Comparison of ENCODE assay signal across 26 cellular contexts in genomic region chr12:65940744-65941143, GRCh38.
DNase-seq lines count a peak whose midpoint lies in the region; ATAC-seq, FAIRE-seq and TF ChIP-seq lines count a peak whose summit lies in the region.
"Had no signal": no experiment of that assay in that cellular context is flagged by ENCODE, and none has a peak within 500 bp of the region (broad histone marks: within the 10 kb centered on the region; RNA-seq: fewer than 3 reads in every experiment).

No MANE protein-coding gene starts in this region.

- H4K20me1 ChIP-seq in GM23248 (ENCODE audit: insufficient read depth): no peaks in the 10 kb centered on the region
- H4K20me1 ChIP-seq in PC-9 (ENCODE audit: insufficient read depth): peaks cover 10% of the 10 kb centered on the region

- 38 to 46% methylated on average over 6 of the region's 6 CpGs for WGBS in GM23248 (ENCODE audit: low coverage in 1 of 2, low lambda C conversion rate in 2 of 2, missing lambda C conversion rate in 2 of 2), 2 experiments

- peaks cover 78% of the 10 kb centered on the region for H3K4me1 ChIP-seq in GM23248 (ENCODE audit: insufficient read depth)
- H3K4me1 ChIP-seq in PC-9 (replicated peaks; ENCODE audit: insufficient read depth): no peaks in the 10 kb centered on the region; the same call in 1 of the 2 replicates
- H3K4me1 ChIP-seq: left lung had no signal

- no peak for TF ChIP-seq CTCF in osteocyte (IDR thresholded peaks at IDR 0.05)
- TF ChIP-seq CTCF in PC-9 (conservative IDR thresholded peaks at IDR 0.05): no peak

- H3K4me2 ChIP-seq in GM23248 (ENCODE audit: unreplicated experiment) (peak overlapping the region; percentile 87), PC-9 (no peak overlapping the region)

- in situ Hi-C loops in GM23248 (cut with MboI): no loop called here

- H3K79me2 ChIP-seq in GM23248 (ENCODE audit: insufficient read depth) (peaks cover 82% of the 10 kb centered on the region), PC-9 (ENCODE audit: low read depth) (peaks cover 55% of the 10 kb centered on the region)

- H3K36me3 ChIP-seq in GM23248 (ENCODE audit: low read depth) (0 out of 2 replicates have a peak, but pooled peaks cover 6% of the 10 kb centered on the region), PC-9 (ENCODE audit: low read depth) (0 out of 2 replicates have a peak, but pooled peaks cover 8% of the 10 kb centered on the region)
- H3K36me3 ChIP-seq: ascending aorta, left lung, ovary, uterus had no signal

- H3K27ac Mint-ChIP-seq in osteocyte (ENCODE audit: unreplicated experiment): peak overlapping the region; percentile 87
- H3K27ac Mint-ChIP-seq: activated CD4-positive, alpha-beta T cell treated with anti-CD3 and anti-CD28 coated beads, Interleukin-2, amount 10 ng/mL, durations not matched to agents 7 days and 5 days; activated naive CD4-positive, alpha-beta T cell treated with anti-CD3 and anti-CD28 coated beads, Interleukin-2, amount 50 U/mL, for 72 hours; CD4-positive, CD25-positive, alpha-beta regulatory T cell; naive thymus-derived CD8-positive, alpha-beta T cell; stimulated activated naive B cell treated with anti-CD40 and anti-IgM and Interleukin-4, amounts not matched to agents 10 μg/mL and 1 μg/mL and 100 μg/mL, for 72 hours had no signal

- peak overlapping the region; percentile 86 for H3K27ac ChIP-seq in GM23248
- peak overlapping the region; percentile 93 for H3K27ac ChIP-seq in epithelial cell of prostate
- no peak overlapping the region for H3K27ac ChIP-seq in PC-9
- H3K27ac ChIP-seq: ascending aorta, uterus had no signal

- no peak for ATAC-seq in GM18870 (IDR thresholded peaks at IDR 0.05; ENCODE audit: unreplicated experiment)
- ATAC-seq: activated naive CD4-positive, alpha-beta T cell treated with anti-CD3 and anti-CD28 coated beads, Interleukin-2, amount 50 U/mL, for 72 hours; naive thymus-derived CD8-positive, alpha-beta T cell; stimulated activated naive B cell treated with anti-CD40 and anti-IgM and Interleukin-4, amounts not matched to agents 10 μg/mL and 1 μg/mL and 100 μg/mL, for 72 hours had no signal

- H3K9me3 Mint-ChIP-seq in osteocyte (ENCODE audit: unreplicated experiment): no peaks in the 10 kb centered on the region
- H3K9me3 Mint-ChIP-seq: activated CD4-positive, alpha-beta T cell treated with anti-CD3 and anti-CD28 coated beads, Interleukin-2, amount 10 ng/mL, durations not matched to agents 7 days and 5 days; activated naive CD4-positive, alpha-beta T cell treated with anti-CD3 and anti-CD28 coated beads, Interleukin-2, amount 50 U/mL, for 72 hours; CD4-positive, CD25-positive, alpha-beta regulatory T cell; naive thymus-derived CD8-positive, alpha-beta T cell; stimulated activated naive B cell treated with anti-CD40 and anti-IgM and Interleukin-4, amounts not matched to agents 10 μg/mL and 1 μg/mL and 100 μg/mL, for 72 hours had no signal

- peak overlapping the region; percentile 43 for H2AFZ ChIP-seq in GM23248
- H2AFZ ChIP-seq in PC-9: no peak overlapping the region

- no peaks in the 10 kb centered on the region for H3K9me3 ChIP-seq in GM23248 (ENCODE audit: low read depth)
- no peaks in the 10 kb centered on the region for H3K9me3 ChIP-seq in PC-9 (ENCODE audit: insufficient read depth, low read depth)
- H3K9me3 ChIP-seq: ascending aorta, left lung, ovary, uterus had no signal

- no peaks in the 10 kb centered on the region for H3K27me3 ChIP-seq in GM23248 (replicated peaks; ENCODE audit: insufficient read depth)
- H3K27me3 ChIP-seq in PC-9 (ENCODE audit: insufficient read depth, low read depth): no peaks in the 10 kb centered on the region
- H3K27me3 ChIP-seq: ascending aorta, left lung, ovary, uterus had no signal

- H3K4me1 Mint-ChIP-seq in osteocyte (ENCODE audit: unreplicated experiment): peaks cover 66% of the 10 kb centered on the region
- H3K4me1 Mint-ChIP-seq: activated CD4-positive, alpha-beta T cell treated with anti-CD3 and anti-CD28 coated beads, Interleukin-2, amount 10 ng/mL, durations not matched to agents 7 days and 5 days; CD4-positive, CD25-positive, alpha-beta regulatory T cell; naive thymus-derived CD8-positive, alpha-beta T cell; stimulated activated naive B cell treated with anti-CD40 and anti-IgM and Interleukin-4, amounts not matched to agents 10 μg/mL and 1 μg/mL and 100 μg/mL, for 72 hours had no signal

- H3F3A ChIP-seq in GM23248 (ENCODE audit: insufficient read depth) (peaks cover 97% of the 10 kb centered on the region), PC-9 (ENCODE audit: insufficient read depth, low read depth) (peaks cover 43% of the 10 kb centered on the region; the same call in 1 of the 2 replicates)

- DNase-seq in GM23248 (no peak), RCC 7860 (ENCODE audit: low spot score) (no peak), epithelial cell of prostate (ENCODE audit: low read depth, low spot score) (no peak), osteocyte (ENCODE audit: extremely low spot score, unreplicated experiment) (no peak), Ammon's horn (ENCODE audit: low spot score) (no peak), PC-9 (no peak)
- DNase-seq: activated CD4-positive, alpha-beta T cell treated with anti-CD3 and anti-CD28 coated beads, Interleukin-2, amount 10 ng/mL, durations not matched to agents 7 days and 5 days; CD4-positive, CD25-positive, alpha-beta regulatory T cell; foreskin melanocyte; hypothalamus; left lung; naive thymus-derived CD8-positive, alpha-beta T cell; NCI-H2171; NCI-H524; ovary; RPMI8226; stimulated activated CD4-positive, alpha-beta T cell treated with anti-CD3 and anti-CD28 coated beads, Interleukin-12 subunit alpha, Interleukin-12 subunit beta, amount 100 ng/mL, for 4 hours; stimulated activated CD4-positive, alpha-beta T cell treated with anti-CD3 and anti-CD28 coated beads, Interleukin-4, amount 100 ng/mL, for 24 hours; stimulated activated naive B cell treated with anti-CD40 and anti-IgM and Interleukin-4, amounts not matched to agents 10 μg/mL and 1 μg/mL and 100 μg/mL, for 72 hours; T-helper 2 cell; uterus had no signal

- peak; percentile 29 for FAIRE-seq in RCC 7860 (lab: Jason Lieb, UNC)
- FAIRE-seq: D721Med, GM19239 had no signal

- peak overlapping the region; percentile 51 for H3K4me3 ChIP-seq in GM23248
- no peak overlapping the region for H3K4me3 ChIP-seq in PC-9
- H3K4me3 ChIP-seq: ascending aorta, left lung, ovary, uterus had no signal

- no peak overlapping the region for H3K4me3 Mint-ChIP-seq in osteocyte (ENCODE audit: unreplicated experiment)
- H3K4me3 Mint-ChIP-seq: activated CD4-positive, alpha-beta T cell treated with anti-CD3 and anti-CD28 coated beads, Interleukin-2, amount 10 ng/mL, durations not matched to agents 7 days and 5 days; CD4-positive, CD25-positive, alpha-beta regulatory T cell; naive thymus-derived CD8-positive, alpha-beta T cell; stimulated activated naive B cell treated with anti-CD40 and anti-IgM and Interleukin-4, amounts not matched to agents 10 μg/mL and 1 μg/mL and 100 μg/mL, for 72 hours had no signal

- CTCF ChIA-PET in PC-9 (lab: Charles Lee): no interaction called here

- peaks cover 2% of the 10 kb centered on the region for H3K36me3 Mint-ChIP-seq in osteocyte (ENCODE audit: unreplicated experiment)
- H3K36me3 Mint-ChIP-seq: activated naive CD4-positive, alpha-beta T cell treated with anti-CD3 and anti-CD28 coated beads, Interleukin-2, amount 50 U/mL, for 72 hours; CD4-positive, CD25-positive, alpha-beta regulatory T cell; naive thymus-derived CD8-positive, alpha-beta T cell; stimulated activated naive B cell treated with anti-CD40 and anti-IgM and Interleukin-4, amounts not matched to agents 10 μg/mL and 1 μg/mL and 100 μg/mL, for 72 hours had no signal

- peak overlapping the region; percentile 66 for H3K9ac ChIP-seq in GM23248

- no TSS peak for BruUV-seq in PC-9 (replicated peaks; lab: Mats Ljungman, UMichigan)

- no peaks in the 10 kb centered on the region for H3K9me2 ChIP-seq in GM23248 (ENCODE audit: insufficient read depth)
- H3K9me2 ChIP-seq in PC-9 (ENCODE audit: insufficient read depth): no peaks in the 10 kb centered on the region

- POLR2A ChIA-PET in PC-9 (lab: Charles Lee; ENCODE audit: unreplicated experiment): no interaction called here

- intact Hi-C loops in PC-9 (cut with micrococcal nuclease; ENCODE audit: unreplicated experiment): no loop called here

- H3K27me3 Mint-ChIP-seq in osteocyte (ENCODE audit: unreplicated experiment): no peaks in the 10 kb centered on the region
- H3K27me3 Mint-ChIP-seq: stimulated activated naive B cell treated with anti-CD40 and anti-IgM and Interleukin-4, amounts not matched to agents 10 μg/mL and 1 μg/mL and 100 μg/mL, for 72 hours had no signal
